8 cellular contexts compared by ENCODE assay signal in genomic region chr7:2477447-2478386, GRCh38. TPM values are rescaled to one million over a fixed set of nuclear protein-coding genes. Genes with fewer than 3 reads are reported as not detected.
DNase-seq lines count a peak whose midpoint lies in the region; ATAC-seq and TF ChIP-seq lines count a peak whose summit lies in the region.

No MANE protein-coding gene starts in this region.

- H3K36me3 ChIP-seq in BE2C (no peaks in the 10 kb centered on the region), mucosa of descending colon (ENCODE audit: low read depth) (no peaks in the 10 kb centered on the region)

- H3K4me1 Mint-ChIP-seq in activated CD8-positive, alpha-beta T cell treated with anti-CD3 and anti-CD28 coated beads, Interleukin-2, amount 10 ng/mL, durations not matched to agents 7 days and 5 days (ENCODE audit: low read depth), result peaks cover 21% of the 10 kb centered on the region
- H3K4me1 Mint-ChIP-seq in stimulated activated effector memory CD8-positive, alpha-beta T cell treated with anti-CD3 and anti-CD28 coated beads, Interleukin-12 subunit alpha, Interleukin-12 subunit beta, amount 100 ng/mL, for 72 hours, result peaks cover 15% of the 10 kb centered on the region

- no peak overlapping the region for H3K4me3 ChIP-seq in BE2C (ENCODE audit: low read depth, low read length)
- H3K4me3 ChIP-seq in mucosa of descending colon, result no peak overlapping the region

- POLR2A ChIA-PET in activated CD8-positive, alpha-beta T cell treated with anti-CD3 and anti-CD28 coated beads, Interleukin-2, amount 10 ng/mL, durations not matched to agents 7 days and 5 days (lab: Charles Lee), result interaction anchor here (1.2 kb wide), 1 partner anchor 49 kb away, joined by 3 read pairs; no protein-coding TSS in a partner anchor

- no peaks in the 10 kb centered on the region for H3K9me3 Mint-ChIP-seq in activated CD8-positive, alpha-beta T cell treated with anti-CD3 and anti-CD28 coated beads, Interleukin-2, amount 10 ng/mL, durations not matched to agents 7 days and 5 days (ENCODE audit: insufficient read depth)
- no peaks in the 10 kb centered on the region for H3K9me3 Mint-ChIP-seq in stimulated activated effector memory CD8-positive, alpha-beta T cell treated with anti-CD3 and anti-CD28 coated beads, Interleukin-12 subunit alpha, Interleukin-12 subunit beta, amount 100 ng/mL, for 72 hours

- peak overlapping the region; percentile 67 for H3K27ac Mint-ChIP-seq in activated CD8-positive, alpha-beta T cell treated with anti-CD3 and anti-CD28 coated beads, Interleukin-2, amount 10 ng/mL, durations not matched to agents 7 days and 5 days
- H3K27ac Mint-ChIP-seq in stimulated activated effector memory CD8-positive, alpha-beta T cell treated with anti-CD3 and anti-CD28 coated beads, Interleukin-12 subunit alpha, Interleukin-12 subunit beta, amount 100 ng/mL, for 72 hours, result peak overlapping the region; percentile 29

- H3K9me3 ChIP-seq in BE2C, result peaks cover under 1% of the 10 kb centered on the region; the same call in 1 of the 2 replicates
- peaks cover 2% of the 10 kb centered on the region for H3K9me3 ChIP-seq in mucosa of descending colon

- peaks cover 3% of the 10 kb centered on the region for H3K27me3 Mint-ChIP-seq in activated CD8-positive, alpha-beta T cell treated with anti-CD3 and anti-CD28 coated beads, Interleukin-2, amount 10 ng/mL, durations not matched to agents 7 days and 5 days (ENCODE audit: low read depth)

- intact Hi-C loops in mucosa of descending colon (cut with DNase I, micrococcal nuclease), result loop anchor here in 1 of 2 donors (10.0 kb wide), 1 partner anchor 207 kb away; the partner anchor contains the start of gene AMZ1

- peak; percentile 86 for TF ChIP-seq CTCF in BE2C (IDR thresholded peaks at IDR 0.05; ENCODE audit: low read depth, low read length)
- peak; percentile 76 for TF ChIP-seq CTCF in mucosa of descending colon (IDR thresholded peaks at IDR 0.05)

- H3K36me3 Mint-ChIP-seq in activated CD8-positive, alpha-beta T cell treated with anti-CD3 and anti-CD28 coated beads, Interleukin-2, amount 10 ng/mL, durations not matched to agents 7 days and 5 days (ENCODE audit: low read depth), result no peaks in the 10 kb centered on the region
- H3K36me3 Mint-ChIP-seq in stimulated activated effector memory CD8-positive, alpha-beta T cell treated with anti-CD3 and anti-CD28 coated beads, Interleukin-12 subunit alpha, Interleukin-12 subunit beta, amount 100 ng/mL, for 72 hours, result no peaks in the 10 kb centered on the region

- H3K4me1 ChIP-seq in BE2C, result peaks cover 7% of the 10 kb centered on the region
- peaks cover 17% of the 10 kb centered on the region for H3K4me1 ChIP-seq in mucosa of descending colon (ENCODE audit: low read depth)

- ATAC-seq in GM19467 (IDR thresholded peaks at IDR 0.05; ENCODE audit: unreplicated experiment) (peak; percentile 55), mucosa of descending colon (peak; percentile 90)
- peak; percentile 95 for ATAC-seq in activated CD8-positive, alpha-beta T cell treated with anti-CD3 and anti-CD28 coated beads, Interleukin-2, amount 10 ng/mL, durations not matched to agents 7 days and 5 days
- ATAC-seq in stimulated activated effector memory CD8-positive, alpha-beta T cell treated with anti-CD3 and anti-CD28 coated beads, Interleukin-12 subunit alpha, Interleukin-12 subunit beta, amount 100 ng/mL, for 72 hours, result peak; percentile 96

- CTCF ChIA-PET in activated CD8-positive, alpha-beta T cell treated with anti-CD3 and anti-CD28 coated beads, Interleukin-2, amount 10 ng/mL, durations not matched to agents 7 days and 5 days (lab: Charles Lee), result interaction anchor here (0.9 to 3.0 kb wide), 3 partner anchors 9 to 33 kb away, joined by 4 to 15 read pairs (median 7); no protein-coding TSS in a partner anchor

- DNase-seq in BE2C (peak; percentile 86), NCI-H460 (ENCODE audit: extremely low read depth, low read depth) (peak; percentile 42), mucosa of descending colon (peak; percentile 74 to 83 (median 79)), NCI-H345 (lab: John Stamatoyannopoulos, UW) (no peak)
- peak; percentile 85 for DNase-seq in activated CD8-positive, alpha-beta T cell treated with anti-CD3 and anti-CD28 coated beads, Interleukin-2, amount 10 ng/mL, durations not matched to agents 7 days and 5 days
- DNase-seq in effector CD8-positive, alpha-beta T cell (lab: John Stamatoyannopoulos, UW), result peak; percentile 22
- DNase-seq in stimulated activated effector memory CD8-positive, alpha-beta T cell treated with anti-CD3 and anti-CD28 coated beads, Interleukin-12 subunit alpha, Interleukin-12 subunit beta, amount 100 ng/mL, for 72 hours (ENCODE audit: low spot score in 2 of 2), result peak; percentile 68 to 81

- H3K27me3 ChIP-seq in BE2C, result no peaks in the 10 kb centered on the region; the same call in 1 of the 2 replicates

- no peak overlapping the region for H3K4me3 Mint-ChIP-seq in activated CD8-positive, alpha-beta T cell treated with anti-CD3 and anti-CD28 coated beads, Interleukin-2, amount 10 ng/mL, durations not matched to agents 7 days and 5 days
- peak overlapping the region; percentile 20 for H3K4me3 Mint-ChIP-seq in stimulated activated effector memory CD8-positive, alpha-beta T cell treated with anti-CD3 and anti-CD28 coated beads, Interleukin-12 subunit alpha, Interleukin-12 subunit beta, amount 100 ng/mL, for 72 hours

RNA-seq across cellular contexts. Expression of gene GRIFIN, which starts 1.5 kb away (rescaled TPM):
- not detected for polyA plus RNA-seq in BE2C (2012; ENCODE audit: insufficient read depth, insufficient read length, low read depth)
- total RNA-seq in NCI-H460 (2014; rRNA removed; shearing (Covaris generic)), result not detected in 2 replicates
- polyA plus RNA-seq in NCI-H460 (2014; cell fraction: nucleus; rRNA removed), result not detected in 2 replicates
- not detected for total RNA-seq in activated CD8-positive, alpha-beta T cell treated with anti-CD3 and anti-CD28 coated beads, Interleukin-2, amount 10 ng/mL, durations not matched to agents 7 days and 5 days
- total RNA-seq in mucosa of descending colon, result not detected

RNA-seq across cellular contexts. Expression of gene LFNG, which starts 41.9 kb away (rescaled TPM):
- polyA plus RNA-seq in BE2C (2012; ENCODE audit: insufficient read depth, insufficient read length, low read depth), result 1.6 TPM
- 0.20 and 0.32 TPM in 2 replicates for total RNA-seq in NCI-H460 (2014; rRNA removed; shearing (Covaris generic))
- polyA plus RNA-seq in NCI-H460 (2014; cell fraction: nucleus; rRNA removed), result 0.54 and 2.4 TPM in 2 replicates
- total RNA-seq in activated CD8-positive, alpha-beta T cell treated with anti-CD3 and anti-CD28 coated beads, Interleukin-2, amount 10 ng/mL, durations not matched to agents 7 days and 5 days, result 100 to 1,000 TPM; 134 to 136 TPM
- 10 to 100 TPM; 31.7 to 95.0 (median 71.7) TPM for total RNA-seq in mucosa of descending colon

Comparison
In these comparisons a context has a peak if more than half of its experiments do, and no peak if none do; other contexts are left out.
1. RNA of gene LFNG, which starts 41.9 kb away (total RNA-seq): 134 to 136 TPM in activated CD8-positive, alpha-beta T cell treated with anti-CD3 and anti-CD28 coated beads, Interleukin-2, amount 10 ng/mL, durations not matched to agents 7 days and 5 days and 31.7 to 95.0 TPM in mucosa of descending colon; 0.20 to 0.32 TPM in NCI-H460; every median in the first group is over 10 times any median in the second.
2. Peak in every context shown above with its lines, with median percentiles within 50 percentile points of each other: ATAC-seq.